8 cellular contexts compared by ENCODE assay signal in the genomic region with DNA sequence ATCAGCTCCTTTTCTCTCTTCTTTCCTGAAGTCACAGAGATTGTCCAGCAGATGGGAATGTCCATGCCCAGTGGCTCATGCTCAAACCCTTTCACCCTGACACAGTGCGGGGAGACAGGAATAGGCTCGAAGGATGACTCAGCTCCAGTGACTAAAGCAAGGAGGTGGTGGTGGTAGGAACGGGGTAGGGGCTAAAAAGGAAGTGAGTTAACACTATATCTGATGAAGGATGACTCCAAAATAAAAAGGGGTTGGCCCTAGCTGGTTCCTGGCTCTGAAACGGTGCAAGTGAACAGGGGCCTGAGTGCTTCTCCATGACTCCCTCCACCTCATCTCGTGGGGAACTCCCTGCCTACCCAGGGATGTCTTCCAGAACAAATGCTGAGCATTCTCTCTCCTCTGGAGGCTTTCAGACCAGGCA.
DNase-seq lines count a peak whose midpoint lies in the region; ATAC-seq and TF ChIP-seq lines count a peak whose summit lies in the region.

No MANE protein-coding gene starts in this region.

- TF ChIP-seq CTCF in AG04450 (IDR thresholded peaks at IDR 0.05; ENCODE audit: low read depth, low read length) (0 out of 2 replicates have a peak, but pooled peaks have one; percentile 8), lower lobe of right lung (IDR thresholded peaks at IDR 0.05) (no peak)

- H3K4me3 ChIP-seq in AG04450 (ENCODE audit: low read depth, low read length) (no peak overlapping the region), lower lobe of right lung (no peak overlapping the region), SJCRH30 (no peak overlapping the region)

- no peaks in the 10 kb centered on the region for H3K36me3 ChIP-seq in lower lobe of right lung
- no peaks in the 10 kb centered on the region for H3K36me3 ChIP-seq in SJCRH30

- peak; percentile 55 for DNase-seq in AG04450 (ENCODE audit: low read depth, low spot score)
- peak; percentile 65 to 80 for DNase-seq in Kasumi-1 (lab: John Stamatoyannopoulos, UW)
- peak; percentile 69 for DNase-seq in activated CD8-positive, alpha-beta memory T cell treated with anti-CD3 and anti-CD28 coated beads, Interleukin-2, amount 50 U/mL, for 48 hours
- no peak for DNase-seq in lower lobe of right lung
- DNase-seq in NCI-H748 (lab: John Stamatoyannopoulos, UW; ENCODE audit: unreplicated experiment), result no peak
- DNase-seq in NCI-H1930 (lab: John Stamatoyannopoulos, UW), result no peak
- DNase-seq in SJCRH30, result no peak
- no peak for DNase-seq in caudate nucleus (lab: John Stamatoyannopoulos, UW)

- POLR2A ChIA-PET in AG04450 (lab: Yijun Ruan, JAX), result no interaction called here

- CTCF ChIA-PET in AG04450 (lab: Charles Lee), result interaction anchor here (0.9 kb wide), 1 partner anchor 14 kb away, joined by 3 read pairs; no protein-coding TSS in a partner anchor

- no peaks in the 10 kb centered on the region for H3K27me3 ChIP-seq in AG04450 (ENCODE audit: control insufficient read depth, insufficient read depth, low read length)
- no peaks in the 10 kb centered on the region for H3K27me3 ChIP-seq in lower lobe of right lung (ENCODE audit: low read depth)
- no peaks in the 10 kb centered on the region for H3K27me3 ChIP-seq in SJCRH30

- intact Hi-C loops in lower lobe of right lung (cut with DNase I), result no loop called here

- H3K27ac ChIP-seq in AG04450 (ENCODE audit: low read depth, low read length) (no peak overlapping the region), lower lobe of right lung (no peak overlapping the region), SJCRH30 (no peak overlapping the region), caudate nucleus (ENCODE audit: low read depth, low read length) (no peak overlapping the region)

- H3K4me1 ChIP-seq in lower lobe of right lung, result peaks cover 6% of the 10 kb centered on the region
- H3K4me1 ChIP-seq in SJCRH30, result no peaks in the 10 kb centered on the region

- peak; percentile 63 to 71 for ATAC-seq in lower lobe of right lung

- no peaks in the 10 kb centered on the region for H3K9me3 ChIP-seq in AG04450 (ENCODE audit: control insufficient read depth, insufficient read depth, low read length)
- H3K9me3 ChIP-seq in lower lobe of right lung, result no peaks in the 10 kb centered on the region
- no peaks in the 10 kb centered on the region for H3K9me3 ChIP-seq in SJCRH30 (replicated peaks)

Comparison
In these comparisons a context has a peak if more than half of its experiments do, and no peak if none do; other contexts are left out.
1. DNase-seq: peak in AG04450 (single experiment), Kasumi-1 (2 of 2) and activated CD8-positive, alpha-beta memory T cell treated with anti-CD3 and anti-CD28 coated beads, Interleukin-2, amount 50 U/mL, for 48 hours (single experiment); none in lower lobe of right lung (single experiment), NCI-H748 (single experiment), NCI-H1930 (0 of 2), SJCRH30 (0 of 2) and caudate nucleus (0 of 61).